23 cellular contexts compared by ENCODE assay signal in the genomic region with DNA sequence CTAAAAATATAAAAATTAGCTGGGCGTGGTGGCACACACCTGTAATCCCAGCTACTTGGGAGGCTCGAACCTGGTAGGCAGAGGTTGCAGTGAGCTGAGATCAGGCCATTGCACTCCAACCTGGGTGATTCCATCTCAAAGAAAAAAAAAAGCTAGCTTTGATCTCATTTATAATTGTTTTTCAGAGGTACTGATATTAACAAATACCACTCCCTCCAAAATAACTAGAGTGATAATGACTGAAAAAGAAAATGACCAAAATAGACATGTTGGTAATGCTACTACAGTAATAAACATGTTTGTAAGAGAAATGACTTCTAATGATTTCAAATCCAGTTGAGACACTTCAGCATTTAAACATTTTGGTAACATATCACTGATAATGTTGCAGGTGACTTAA. TPM values are rescaled to one million over a fixed set of nuclear protein-coding genes. Genes with fewer than 3 reads are reported as not detected.
DNase-seq lines count a peak whose midpoint lies in the region; ATAC-seq, FAIRE-seq and TF ChIP-seq lines count a peak whose summit lies in the region.
"Had no signal": no experiment of that assay in that cellular context is flagged by ENCODE, and none has a peak within 500 bp of the region (broad histone marks: within the 10 kb centered on the region; RNA-seq: fewer than 3 reads in every experiment).

No MANE protein-coding gene starts in this region.

- 79% methylated on average over 2 of the region's 2 CpGs for whole genome bisulfite sequencing in A549 (ENCODE audit: missing lambda C conversion rate)
- WGBS in GM12878 (ENCODE audit: insufficient coverage, insufficient replicate concordance, low lambda C conversion rate, missing lambda C conversion rate) = 44% methylated on average over 2 of the region's 2 CpGs
- WGBS in testis, 2 donors = 93 to 94% methylated on average over 2 of the region's 2 CpGs
- 95 to 100% methylated on average over 2 of the region's 2 CpGs for WGBS in tibial nerve, 2 donors

- no TSS peak for BruUV-seq in GM12878 (replicated peaks; lab: Mats Ljungman, UMichigan)

- H3K4me3 Mint-ChIP-seq in activated T-cell treated with anti-CD3 and anti-CD28 coated beads, Interleukin-2, amount 50 U/mL, for 24 hours = no peak overlapping the region
- H3K4me3 Mint-ChIP-seq in CD4-positive, CD25-positive, alpha-beta regulatory T cell = no peak overlapping the region
- H3K4me3 Mint-ChIP-seq: B cell; CD4-positive, alpha-beta T cell; CD8-positive, alpha-beta memory T cell; GM23338; H9 had no signal

- no peaks in the 10 kb centered on the region for H3K9me3 Mint-ChIP-seq in activated T-cell treated with anti-CD3 and anti-CD28 coated beads, Interleukin-2, amount 50 U/mL, for 24 hours
- peaks cover 0 to 4% (median 0%) of the 10 kb centered on the region in 7 donors for H3K9me3 Mint-ChIP-seq in CD4-positive, CD25-positive, alpha-beta regulatory T cell
- H3K9me3 Mint-ChIP-seq: CD4-positive, alpha-beta T cell; CD8-positive, alpha-beta memory T cell had no signal

- in situ Hi-C loops in GM12878 (cut with MboI) = no loop called here

- peaks cover 82% of the 10 kb centered on the region for H3K36me3 Mint-ChIP-seq in activated T-cell treated with anti-CD3 and anti-CD28 coated beads, Interleukin-2, amount 50 U/mL, for 24 hours (ENCODE audit: low read depth)
- peaks cover 49% of the 10 kb centered on the region for H3K36me3 Mint-ChIP-seq in CD4-positive, CD25-positive, alpha-beta regulatory T cell

- no peak overlapping the region for H3K4me2 ChIP-seq in A549
- H3K4me2 ChIP-seq in GM12878 (ENCODE audit: control insufficient read depth, insufficient read depth) = no peak overlapping the region
- H3K4me2 ChIP-seq: BLaER1, GM23338 had no signal

- H3K4me1 ChIP-seq in A549 (no peaks in the 10 kb centered on the region), GM12878 (ENCODE audit: control insufficient read depth, insufficient read depth, low read length) (no peaks in the 10 kb centered on the region), testis (no peaks in the 10 kb centered on the region), tibial nerve (no peaks in the 10 kb centered on the region)
- no peaks in the 10 kb centered on the region for H3K4me1 ChIP-seq in CD4-positive, CD25-positive, alpha-beta regulatory T cell (ENCODE audit: control insufficient read depth, insufficient read depth, low read length, poor library complexity, severe bottlenecking)
- H3K4me1 ChIP-seq: BLaER1 had no signal

- H3K27me3 ChIP-seq in CD4-positive, CD25-positive, alpha-beta regulatory T cell (ENCODE audit: control insufficient read depth, insufficient read depth, low read length) = no peaks in the 10 kb centered on the region
- no peaks in the 10 kb centered on the region for H3K27me3 ChIP-seq in GM12878 (replicated peaks in 1 of 2; ENCODE audit: control insufficient read depth in 2 of 2, insufficient read depth in 2 of 2, low read length in 1 of 2)
- H3K27me3 ChIP-seq in testis = no peaks in the 10 kb centered on the region
- H3K27me3 ChIP-seq in tibial nerve = no peaks in the 10 kb centered on the region
- H3K27me3 ChIP-seq: BLaER1 had no signal

- H3K27me3 Mint-ChIP-seq in activated T-cell treated with anti-CD3 and anti-CD28 coated beads, Interleukin-2, amount 50 U/mL, for 24 hours = no peaks in the 10 kb centered on the region
- H3K27me3 Mint-ChIP-seq in CD4-positive, CD25-positive, alpha-beta regulatory T cell = no peaks in the 10 kb centered on the region
- H3K27me3 Mint-ChIP-seq: B cell; CD4-positive, alpha-beta T cell had no signal

- FAIRE-seq in A549 (lab: Jason Lieb, UNC) (peak; percentile 95), GM12878 (lab: Jason Lieb, UNC) (no peak)
- FAIRE-seq: D721Med, GM12891, GM18507 had no signal

- no peak overlapping the region for H3K4me3 ChIP-seq in A549
- no peak overlapping the region for H3K4me3 ChIP-seq in CD4-positive, CD25-positive, alpha-beta regulatory T cell (ENCODE audit: low read depth, low read length)
- H3K4me3 ChIP-seq in GM12878 = no peak overlapping the region
- no peak overlapping the region for H3K4me3 ChIP-seq in testis
- no peak overlapping the region for H3K4me3 ChIP-seq in tibial nerve
- H3K4me3 ChIP-seq: BLaER1, GM23338 had no signal

- H3K27ac ChIP-seq in A549 (no peak overlapping the region), GM12878 (ENCODE audit: control insufficient read depth, insufficient read depth) (peak overlapping the region; percentile 15; the same call in 1 of the 2 replicates), testis (no peak overlapping the region), tibial nerve (no peak overlapping the region)
- no peak overlapping the region for H3K27ac ChIP-seq in CD4-positive, CD25-positive, alpha-beta regulatory T cell (ENCODE audit: insufficient read depth, low read length, poor library complexity, severe bottlenecking)
- H3K27ac ChIP-seq: BLaER1, C4-2B had no signal

- H3K79me2 ChIP-seq in GM12878 (ENCODE audit: control insufficient read depth, insufficient read depth, low read length) = no peaks in the 10 kb centered on the region

- no peak overlapping the region for H2AFZ ChIP-seq in GM12878 (ENCODE audit: control insufficient read depth, low read depth, low read length)
- H2AFZ ChIP-seq: GM23338 had no signal

- intact Hi-C loops in GM12878 (cut with micrococcal nuclease; ENCODE audit: unreplicated experiment) = no loop called here
- intact Hi-C loops in testis (cut with DNase I; ENCODE audit: low total_unique reads) = no loop called here

- ATAC-seq in A549 (no peak), GM12878 (no peak)
- ATAC-seq in CD4-positive, CD25-positive, alpha-beta regulatory T cell (ENCODE audit: low read depth in 2 of 2) = no peak
- ATAC-seq: GM23338, HCT116 had no signal

- no peak for TF ChIP-seq EP300 in A549 (IDR thresholded peaks at IDR 0.05)
- TF ChIP-seq EP300 in GM12878 (IDR thresholded peaks at IDR 0.05; ENCODE audit: borderline replicate concordance in 1 of 2, control insufficient read depth in 1 of 2, low read depth in 2 of 2, low read length in 2 of 2) = no peak
- no peak for TF ChIP-seq EP300 in tibial nerve (IDR thresholded peaks at IDR 0.05)

- DNase-seq in activated T-cell treated with anti-CD3 and anti-CD28 coated beads, Interleukin-2, amount 50 U/mL, for 24 hours = no peak
- DNase-seq in activated T-cell treated with anti-CD3 and anti-CD28 coated beads, Interleukin-2, amount 50 U/mL, for 48 hours = no peak
- DNase-seq in A549 (ENCODE audit: low read depth in 1 of 2, low spot score in 1 of 2) (no peak), GM12878 (ENCODE audit: low read depth, low spot score) (no peak), testis (no peak), NCI-H2107 treated with DMSO at 0.1 percent for 48 hours (lab: John Stamatoyannopoulos, UW; ENCODE audit: unreplicated experiment) (no peak), tibial nerve (ENCODE audit: low spot score in 2 of 2) (no peak)
- DNase-seq in CD4-positive, CD25-positive, alpha-beta regulatory T cell = no peak
- DNase-seq: CD4-positive, alpha-beta T cell; CD8-positive, alpha-beta memory T cell; DMS 273 treated with DMSO at 0.1 percent for 48 hours; DMS79; EL; GDM1; H9 had no signal

- no peaks in the 10 kb centered on the region for H4K20me1 ChIP-seq in GM12878 (ENCODE audit: control insufficient read depth, insufficient read depth)

- peak overlapping the region; percentile 23 for H3K27ac Mint-ChIP-seq in activated T-cell treated with anti-CD3 and anti-CD28 coated beads, Interleukin-2, amount 50 U/mL, for 24 hours
- H3K27ac Mint-ChIP-seq in CD4-positive, CD25-positive, alpha-beta regulatory T cell = peak overlapping the region in 2 of 3 donors; percentile 6 to 55
- H3K27ac Mint-ChIP-seq: B cell; CD4-positive, alpha-beta T cell; CD8-positive, alpha-beta memory T cell; H9 had no signal

- CTCF ChIA-PET in A549 (lab: Yijun Ruan, JAX) = interaction anchor here (0.6 to 1.5 kb wide), 4 partner anchors 9 to 25 kb away, joined by 3 to 7 read pairs (median 3); no protein-coding TSS in a partner anchor
- CTCF ChIA-PET in GM12878 (lab: Yijun Ruan, JAX) = interaction anchor here (1.2 kb wide), 1 partner anchor 9 kb away, joined by 5 read pairs; no protein-coding TSS in a partner anchor

- TF ChIP-seq RAD21 in A549 (conservative IDR thresholded peaks at IDR 0.05 in 1 of 2, IDR thresholded peaks at IDR 0.05 in 1 of 2) (no peak), GM12878 (IDR thresholded peaks at IDR 0.05; ENCODE audit: insufficient read depth, low read depth, low read length) (no peak)

- POLR2A ChIA-PET in A549 (lab: Yijun Ruan, JAX) = interaction anchor here (0.8 kb wide), 1 partner anchor 13 kb away, joined by 3 read pairs; the partner anchor contains the start of gene PDCD5
- POLR2A ChIA-PET in GM12878 (lab: Charles Lee) = interaction anchor here (1.1 to 1.2 kb wide), 2 partner anchors 11 to 13 kb away, joined by 3 to 4 read pairs; partner anchors contain the start of gene PDCD5

- TF ChIP-seq POLR2A in A549 (IDR thresholded peaks at IDR 0.05; ENCODE audit: low read length) (no peak), GM12878 (IDR thresholded peaks at IDR 0.05; ENCODE audit: low read depth, low read length) (no peak), testis (IDR thresholded peaks at IDR 0.05) (no peak), tibial nerve (IDR thresholded peaks at IDR 0.05) (no peak)

- RAD21 ChIA-PET in GM12878 (lab: Charles Lee; ENCODE audit: unreplicated experiment) = no interaction called here

- H3K9me3 ChIP-seq in A549 = no peaks in the 10 kb centered on the region
- no peaks in the 10 kb centered on the region for H3K9me3 ChIP-seq in CD4-positive, CD25-positive, alpha-beta regulatory T cell (ENCODE audit: control insufficient read depth in 2 of 2, low read length in 2 of 2)
- H3K9me3 ChIP-seq in GM12878 (replicated peaks; ENCODE audit: control insufficient read depth, insufficient read depth, low read length) = no peaks in the 10 kb centered on the region; the same call in 2 of the 3 replicates
- no peaks in the 10 kb centered on the region for H3K9me3 ChIP-seq in testis
- no peaks in the 10 kb centered on the region for H3K9me3 ChIP-seq in tibial nerve
- H3K9me3 ChIP-seq: BLaER1 had no signal

- H3K9ac ChIP-seq in GM12878 (ENCODE audit: control insufficient read depth, insufficient read depth, low read length) = no peak overlapping the region
- H3K9ac ChIP-seq: BLaER1 had no signal

- TF ChIP-seq CTCF in A549 (IDR thresholded peaks at IDR 0.05) (no peak), GM12878 (IDR thresholded peaks at IDR 0.05 in 2 of 3, conservative IDR thresholded peaks at IDR 0.05 in 1 of 3; ENCODE audit: control insufficient read depth in 2 of 3, extremely low read depth in 1 of 3, insufficient read depth in 1 of 3, low read depth in 3 of 3, low read length in 3 of 3) (no peak), testis (IDR thresholded peaks at IDR 0.05) (no peak), tibial nerve (IDR thresholded peaks at IDR 0.05) (no peak)

- peaks cover 33% of the 10 kb centered on the region for H3K36me3 ChIP-seq in CD4-positive, CD25-positive, alpha-beta regulatory T cell (ENCODE audit: control insufficient read depth, insufficient read depth, low read length)
- H3K36me3 ChIP-seq in GM12878 (ENCODE audit: control insufficient read depth in 2 of 2, insufficient read depth in 2 of 2, low read length in 1 of 2) (peaks cover 4 to 24% of the 10 kb centered on the region in 2 experiments; a peak in 3 of 4 replicates), testis (ENCODE audit: low read depth, missing control alignments) (no peaks in the 10 kb centered on the region), tibial nerve (peaks cover 0 to 75% (median 5%) of the 10 kb centered on the region in 3 donors)

- H3K4me1 Mint-ChIP-seq in activated T-cell treated with anti-CD3 and anti-CD28 coated beads, Interleukin-2, amount 50 U/mL, for 24 hours (ENCODE audit: low read depth) = peaks cover 8% of the 10 kb centered on the region
- H3K4me1 Mint-ChIP-seq in CD4-positive, CD25-positive, alpha-beta regulatory T cell = peaks cover 0 to 3% (median 0%) of the 10 kb centered on the region in 4 donors
- H3K4me1 Mint-ChIP-seq: B cell had no signal

- SMC1A ChIA-PET in GM12878 (lab: Charles Lee; ENCODE audit: uncharacterized antibody, unreplicated experiment) = interaction anchor here (0.9 kb wide), 1 partner anchor 9 kb away, joined by 3 read pairs; no protein-coding TSS in a partner anchor

RNA-seq across cellular contexts. Expression of gene PDCD5, which starts 13.0 kb away (rescaled TPM):
- 196 and 445 TPM in 2 replicates for polyA plus RNA-seq in A549 (2011; rRNA removed)
- polyA plus RNA-seq in A549 (2012; cell fraction: cytosol; rRNA removed) = 330 and 503 TPM in 2 replicates
- 114 and 173 TPM in 2 replicates for polyA plus RNA-seq in A549 (2012; cell fraction: nucleus; rRNA removed)
- polyA plus RNA-seq in A549 (2017; fragmentation: RNase III; extraction: RNeasy Plus Mini Kit Qiagen cat#74134 plus additional on column Dnase treatment) = 511 to 662 TPM (median 549 TPM) in 3 replicates
- 16.9 and 22.2 TPM in 2 replicates for polyA minus RNA-seq in A549 (2011; rRNA and poly(A)+ RNA removed)
- total RNA-seq in CD4-positive, CD25-positive, alpha-beta regulatory T cell = 35.3 TPM
- polyA plus RNA-seq in CD4-positive, CD25-positive, alpha-beta regulatory T cell = 100 to 1,000 TPM; 139 to 201 (median 150) TPM
- 50.6 and 55.1 TPM in 2 replicates for total RNA-seq in GM12878 (2013; cell fraction: nucleolus; rRNA removed)
- total RNA-seq in GM12878 (2014; rRNA removed) = 167 and 171 TPM in 2 replicates
- 212 and 233 TPM in 2 replicates for total RNA-seq in GM12878 (2014; rRNA removed; fragmentation: Illumina TruSeq; extraction: Trizol)
- 148 and 158 TPM in 2 replicates for total RNA-seq in GM12878 (2021)
- 87.1 TPM for polyA plus RNA-seq in GM12878 (2011; ENCODE audit: low read depth)
- 132 and 221 TPM in 2 replicates for polyA plus RNA-seq in GM12878 (2011; rRNA removed)
- polyA plus RNA-seq in GM12878 (2011; cell fraction: cytosol; rRNA removed) = 61.2 and 76.0 TPM in 2 replicates
- 68.9 and 77.9 TPM in 2 replicates for polyA plus RNA-seq in GM12878 (2011; cell fraction: nucleus; rRNA removed)
- polyA plus RNA-seq in GM12878 (2012) = 177 and 229 TPM in 2 replicates
- 232 and 249 TPM in 2 replicates for polyA plus RNA-seq in GM12878 (2014; fragmentation: Illumina TruSeq; extraction: Trizol)
- polyA plus RNA-seq in GM12878 (2014; fragmentation: Nextera tagmentation; extraction: Ambion mirVana) = 100 to 1,000 TPM; 124 to 260 TPM
- 207 and 220 TPM in 2 replicates for polyA plus RNA-seq in GM12878 (2014; rRNA removed)
- polyA plus RNA-seq in GM12878 (2016; fragmentation: Nextera tagmentation; extraction: Ambion mirVana) = 100 to 1,000 TPM; 550 to 556 TPM
- 16.6 and 18.3 TPM in 2 replicates for polyA minus RNA-seq in GM12878 (2011; rRNA and poly(A)+ RNA removed)
- polyA minus RNA-seq in GM12878 (2011; cell fraction: cytosol; rRNA and poly(A)+ RNA removed) = 17.9 and 25.1 TPM in 2 replicates
- polyA minus RNA-seq in GM12878 (2011; cell fraction: nucleus; rRNA and poly(A)+ RNA removed) = 13.7 and 16.6 TPM in 2 replicates
- 100 to 1,000 TPM; 152 to 157 TPM for total RNA-seq in testis
- 114 TPM for polyA plus RNA-seq in testis (ENCODE audit: insufficient read depth, low read depth, low replicate concordance)
- 10 to 100 TPM; 64.9 to 88.5 (median 79.3) TPM for total RNA-seq in tibial nerve
